ENCODE assay signal across 1 cellular context in genomic region chr1:32886012-32886827, GRCh38.
TF ChIP-seq lines count a peak whose summit lies in the region.

Gene HPCA (plus strand): TSS chr1:32886491. CDS start chr1:32888899, 2,408 bp downstream.

TF ChIP-seq in HepG2, 621 proteins besides CTCF, POLR2A, EP300 and RAD21 (continued from another document and continues in another):
- peak; percentile 44 for TF ChIP-seq FOXP4 (CRISPR knock-in tag; IDR thresholded peaks at IDR 0.05)
- peak; percentile 89 for TF ChIP-seq ZNF574 (CRISPR knock-in tag; IDR thresholded peaks at IDR 0.05)
- peak; percentile 96 for TF ChIP-seq NR1H2 (CRISPR knock-in tag; IDR thresholded peaks at IDR 0.05; ENCODE audit: borderline replicate concordance, low read depth)
- peak; percentile 54 for TF ChIP-seq MED8 (CRISPR knock-in tag; IDR thresholded peaks at IDR 0.05; ENCODE audit: insufficient replicate concordance)
- TF ChIP-seq SAP130 (CRISPR knock-in tag; IDR thresholded peaks at IDR 0.05; ENCODE audit: low read depth): peak; percentile 96
- TF ChIP-seq TMF1 (CRISPR knock-in tag; IDR thresholded peaks at IDR 0.05; ENCODE audit: low read depth): peak; percentile 97
- TF ChIP-seq RERE (CRISPR knock-in tag; IDR thresholded peaks at IDR 0.05; ENCODE audit: low read depth): peak; percentile 56; the same call in 1 of the 2 replicates
- no peak for TF ChIP-seq SRF (IDR thresholded peaks at IDR 0.05; ENCODE audit: low read depth, low read length)
- peak; percentile 99 for TF ChIP-seq STAT5B (CRISPR knock-in tag; IDR thresholded peaks at IDR 0.05)
- peak; percentile 73; the same call in 1 of the 2 replicates for TF ChIP-seq ONECUT2 (CRISPR knock-in tag; IDR thresholded peaks at IDR 0.05)
- peak; percentile 77 for TF ChIP-seq GATAD1 (CRISPR knock-in tag; IDR thresholded peaks at IDR 0.05)
- TF ChIP-seq ZNF33B (CRISPR knock-in tag; IDR thresholded peaks at IDR 0.05): peak; percentile 97
- no peak for TF ChIP-seq NONO (IDR thresholded peaks at IDR 0.05)
- TF ChIP-seq NONO (CRISPR knock-in tag; conservative IDR thresholded peaks at IDR 0.05): peak; percentile 66
- peak; percentile 97 for TF ChIP-seq MYNN (CRISPR knock-in tag; IDR thresholded peaks at IDR 0.05; ENCODE audit: low read depth)
- TF ChIP-seq ZBTB39 (CRISPR knock-in tag; IDR thresholded peaks at IDR 0.05): peak; percentile 94; the same call in 1 of the 2 replicates
- no peak for TF ChIP-seq ZNF207 (IDR thresholded peaks at IDR 0.05; ENCODE audit: borderline replicate concordance)
- peak; percentile 68; the same call in 1 of the 2 replicates for TF ChIP-seq ZBTB37 (CRISPR knock-in tag; IDR thresholded peaks at IDR 0.05)
- peak; percentile 78 for TF ChIP-seq ETV5 (CRISPR knock-in tag; IDR thresholded peaks at IDR 0.05; ENCODE audit: borderline replicate concordance)
- peak; percentile 71; the same call in 1 of the 2 replicates for TF ChIP-seq ZNF562 (CRISPR knock-in tag; IDR thresholded peaks at IDR 0.05; ENCODE audit: borderline replicate concordance)
- no peak for TF ChIP-seq GMEB2 (CRISPR knock-in tag; IDR thresholded peaks at IDR 0.05; ENCODE audit: low read depth)
- no peak for TF ChIP-seq SUZ12 (IDR thresholded peaks at IDR 0.05; ENCODE audit: low read depth, low read length)
- peak; percentile 99 for TF ChIP-seq HES4 (CRISPR knock-in tag; IDR thresholded peaks at IDR 0.05; ENCODE audit: borderline replicate concordance)
- peak; percentile 67 for TF ChIP-seq FOXA3 (CRISPR knock-in tag; IDR thresholded peaks at IDR 0.05)
- peak; percentile 33; the same call in 1 of the 2 replicates for TF ChIP-seq ZNF740 (CRISPR knock-in tag; IDR thresholded peaks at IDR 0.05)
- peak; percentile 89 for TF ChIP-seq MYPOP (CRISPR knock-in tag; IDR thresholded peaks at IDR 0.05)
- peak; percentile 96 for TF ChIP-seq MEIS2 (CRISPR knock-in tag; IDR thresholded peaks at IDR 0.05)
- TF ChIP-seq DMAP1 (CRISPR knock-in tag; IDR thresholded peaks at IDR 0.05): 0 out of 2 replicates have a peak, but pooled peaks have one; percentile 24
- peak; percentile 99 for TF ChIP-seq SALL1 (CRISPR knock-in tag; IDR thresholded peaks at IDR 0.05)
- TF ChIP-seq ZIK1 (CRISPR knock-in tag; IDR thresholded peaks at IDR 0.05; ENCODE audit: borderline replicate concordance, low read depth): peak; percentile 96
- peak; percentile 99 for TF ChIP-seq KLF6 (CRISPR knock-in tag; IDR thresholded peaks at IDR 0.05)
- peak; percentile 83; the same call in 1 of the 2 replicates for TF ChIP-seq CBX5 (CRISPR knock-in tag; IDR thresholded peaks at IDR 0.05; ENCODE audit: borderline replicate concordance)
- TF ChIP-seq ZNF292 (CRISPR knock-in tag; IDR thresholded peaks at IDR 0.05; ENCODE audit: borderline replicate concordance, low read depth): no peak
- TF ChIP-seq ZFP62 (CRISPR knock-in tag; IDR thresholded peaks at IDR 0.05): no peak
- no peak for TF ChIP-seq TBX3 (IDR thresholded peaks at IDR 0.05; ENCODE audit: borderline replicate concordance)
- TF ChIP-seq CSRNP1 (CRISPR knock-in tag; IDR thresholded peaks at IDR 0.05): peak; percentile 99
- peak; percentile 88; the same call in 1 of the 2 replicates for TF ChIP-seq ZFP41 (CRISPR knock-in tag; IDR thresholded peaks at IDR 0.05; ENCODE audit: borderline replicate concordance)
- peak; percentile 90 for TF ChIP-seq TEF (CRISPR knock-in tag; IDR thresholded peaks at IDR 0.05)
- TF ChIP-seq TOE1 (CRISPR knock-in tag; IDR thresholded peaks at IDR 0.05): peak; percentile 92; the same call in 1 of the 2 replicates
- 0 out of 2 replicates have a peak, but pooled peaks have one; percentile 16 for TF ChIP-seq SP5 (CRISPR knock-in tag; IDR thresholded peaks at IDR 0.05; ENCODE audit: borderline replicate concordance, low read depth)
- no peak for TF ChIP-seq SOX6 (IDR thresholded peaks at IDR 0.05)
- TF ChIP-seq SOX6 (CRISPR knock-in tag; IDR thresholded peaks at IDR 0.05): peak; percentile 44; the same call in 1 of the 2 replicates
- peak; percentile 80 for TF ChIP-seq XRCC5 (optimal IDR thresholded peaks at IDR 0.05; ENCODE audit: low read length)
- 0 out of 2 replicates have a peak, but pooled peaks have one; percentile 67 for TF ChIP-seq ZBTB8A (CRISPR knock-in tag; IDR thresholded peaks at IDR 0.05; ENCODE audit: borderline replicate concordance, low read depth)
